ENCODE assay signal across 8 cellular contexts in the genomic region with DNA sequence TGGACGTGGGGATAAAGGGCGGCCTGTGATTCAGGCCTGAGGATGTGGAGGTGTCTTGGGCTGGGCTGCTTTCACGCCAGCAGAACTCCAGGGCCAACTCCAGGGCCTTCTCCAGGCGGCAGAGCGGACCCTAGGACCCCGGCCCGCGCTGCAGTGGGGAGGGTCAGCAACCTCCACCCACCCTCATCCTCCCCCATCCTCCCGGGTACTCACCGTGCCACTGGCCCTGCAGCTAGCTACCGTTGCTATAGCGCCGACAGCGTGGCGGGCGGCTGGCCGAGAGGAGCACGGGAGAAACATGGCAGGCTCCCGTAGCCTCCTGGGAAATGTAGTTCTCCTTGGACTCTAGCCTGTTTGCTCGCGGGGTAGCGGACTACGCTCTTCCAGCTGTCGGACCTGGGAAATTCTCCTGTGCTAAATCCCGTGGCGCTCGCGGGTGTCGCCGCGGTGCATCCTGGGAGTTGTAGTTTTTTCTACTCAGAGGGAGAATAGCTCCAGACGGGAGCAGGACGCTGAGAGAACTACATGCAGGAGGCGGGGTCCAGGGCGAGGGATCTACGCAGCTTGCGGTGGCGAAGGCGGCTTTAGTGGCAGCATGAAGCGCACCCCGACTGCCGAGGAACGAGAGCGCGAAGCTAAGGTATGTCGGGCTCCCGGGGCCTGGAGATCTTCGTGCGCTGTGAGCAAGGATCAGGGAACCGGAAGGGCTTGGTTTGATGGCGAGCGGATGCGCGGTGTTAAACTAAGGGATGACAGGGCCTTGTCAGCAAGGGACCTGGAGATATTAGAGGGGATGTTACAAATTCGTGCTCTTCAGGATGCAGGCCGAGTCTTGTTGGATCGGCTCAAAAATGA. TPM values are rescaled to one million over a fixed set of nuclear protein-coding genes. Genes with fewer than 3 reads are reported as not detected.
DNase-seq lines count a peak whose midpoint lies in the region; ATAC-seq and TF ChIP-seq lines count a peak whose summit lies in the region.

A gene (plus strand): TSS at position 567 of the 855 bp plus-strand sequence.
A gene (minus strand): TSS at position 270 of the 855 bp plus-strand sequence. CDS start 3,136 bp downstream, outside the sequence.

- no peaks in the 10 kb centered on the region for H3K9me3 Mint-ChIP-seq in naive thymus-derived CD8-positive, alpha-beta T cell

- POLR2A ChIA-PET in naive thymus-derived CD8-positive, alpha-beta T cell (lab: Charles Lee), result interaction anchor here (0.6 to 1.8 kb wide), 6 partner anchors 13 to 269 kb away, joined by 3 to 8 read pairs (median 4); a partner anchor contains a TSS

- peaks cover 0 to 9% (median 6%) of the 10 kb centered on the region in 3 donors for H3K36me3 Mint-ChIP-seq in naive thymus-derived CD8-positive, alpha-beta T cell

- H3K4me3 Mint-ChIP-seq in naive thymus-derived CD8-positive, alpha-beta T cell, result peak within 1 kb of the TSS; percentile 96 to 100 (median 98)

- TF ChIP-seq CTCF in DND-41 (IDR thresholded peaks at IDR 0.05; ENCODE audit: borderline replicate concordance, extremely low read depth, low read length, poor library complexity, severe bottlenecking) (peak; percentile 19), fibroblast of mammary gland (conservative IDR thresholded peaks at IDR 0.05; ENCODE audit: control insufficient read depth, insufficient read depth, low read depth, low read length) (no peak)

- H4K20me1 ChIP-seq in DND-41 (ENCODE audit: insufficient read depth, low read length) (no peaks in the 10 kb centered on the region), Karpas-422 (ENCODE audit: insufficient read depth, low read depth, low read length) (no peaks in the 10 kb centered on the region)

- H3K27me3 ChIP-seq in DND-41 (ENCODE audit: insufficient read depth, low read length, poor library complexity) (no peaks in the 10 kb centered on the region), Karpas-422 (ENCODE audit: low read length) (no peaks in the 10 kb centered on the region)

- peak; percentile 99 for DNase-seq in DND-41
- DNase-seq in Karpas-422, result peak; percentile 99
- peak; percentile 95 for DNase-seq in RKO (ENCODE audit: low spot score)
- peak; percentile 93 to 94 for DNase-seq in activated T-helper 1 cell treated with anti-CD3 and anti-CD28 coated beads, Interleukin-2, amount 50 U/mL, for 16 hours (ENCODE audit: low read depth in 1 of 2, low spot score in 1 of 2)
- DNase-seq in fibroblast of mammary gland (ENCODE audit: low read depth), result peak; percentile 99
- peak; percentile 87 to 98 (median 94) for DNase-seq in naive thymus-derived CD8-positive, alpha-beta T cell
- peak; percentile 89 to 96 (median 94) for DNase-seq in stimulated activated naive CD4-positive, alpha-beta T cell (lab: John Stamatoyannopoulos, UW)

- no peaks in the 10 kb centered on the region for H3K9me2 ChIP-seq in Karpas-422 (replicated peaks; ENCODE audit: insufficient read depth, low read length)

- peak within 1 kb of the TSS; percentile 76 for H3K4me2 ChIP-seq in DND-41 (ENCODE audit: insufficient read depth, low read length)
- peak within 1 kb of the TSS; percentile 67 for H3K4me2 ChIP-seq in Karpas-422 (ENCODE audit: low read depth, low read length, poor library complexity, severe bottlenecking)

- H3K27ac ChIP-seq in DND-41 (ENCODE audit: low read length) (peak within 1 kb of the TSS; percentile 73), Karpas-422 (ENCODE audit: low read length) (peak within 1 kb of the TSS; percentile 69)

- peak within 1 kb of the TSS; percentile 61 for H3K9ac ChIP-seq in DND-41 (ENCODE audit: low read depth, low read length)
- peak within 1 kb of the TSS; percentile 78 for H3K9ac ChIP-seq in Karpas-422 (ENCODE audit: low read length)

- H2AFZ ChIP-seq in DND-41 (ENCODE audit: low read depth, low read length) (peak within 1 kb of the TSS; percentile 93), Karpas-422 (ENCODE audit: low read length) (peak within 1 kb of the TSS; percentile 47; the same call in 1 of the 2 replicates)

- H3K27ac Mint-ChIP-seq in naive thymus-derived CD8-positive, alpha-beta T cell, result peak within 1 kb of the TSS; percentile 94 to 97 (median 97)

- H3K27me3 Mint-ChIP-seq in naive thymus-derived CD8-positive, alpha-beta T cell, result no peaks in the 10 kb centered on the region

- H3K36me3 ChIP-seq in DND-41 (ENCODE audit: insufficient read depth, low read length) (peaks cover 15% of the 10 kb centered on the region; the same call in 1 of the 2 replicates), Karpas-422 (ENCODE audit: insufficient read depth, low read length) (peaks cover 47% of the 10 kb centered on the region)

- H3K4me1 Mint-ChIP-seq in naive thymus-derived CD8-positive, alpha-beta T cell, result peaks cover 18 to 46% (median 43%) of the 10 kb centered on the region in 4 donors

- ATAC-seq in DND-41 (ENCODE audit: insufficient read depth, low read depth) (peak; percentile 97), GM21825 (IDR thresholded peaks at IDR 0.05; ENCODE audit: unreplicated experiment) (peak; percentile 99)
- peak; percentile 91 to 95 for ATAC-seq in naive thymus-derived CD8-positive, alpha-beta T cell

- H3K4me3 ChIP-seq in DND-41 (ENCODE audit: low read depth in 1 of 2, low read length in 2 of 2) (peak within 1 kb of the TSS; percentile 75 to 90), Karpas-422 (ENCODE audit: low read length) (peak within 1 kb of the TSS; percentile 68), fibroblast of mammary gland (ENCODE audit: control insufficient read depth, low read depth, low read length) (peak within 1 kb of the TSS; percentile 66)

- H3K79me2 ChIP-seq in DND-41 (ENCODE audit: insufficient read depth, low read length) (peaks cover 62% of the 10 kb centered on the region), Karpas-422 (ENCODE audit: low read length) (peaks cover 79% of the 10 kb centered on the region)

- peaks cover 36% of the 10 kb centered on the region for H3K4me1 ChIP-seq in DND-41 (ENCODE audit: insufficient read depth, low read length)
- peaks cover 60% of the 10 kb centered on the region for H3K4me1 ChIP-seq in Karpas-422 (ENCODE audit: low read length)

- no peaks in the 10 kb centered on the region for H3K9me3 ChIP-seq in DND-41 (ENCODE audit: insufficient read depth, low read length, severe bottlenecking)
- H3K9me3 ChIP-seq in Karpas-422 (ENCODE audit: low read length), result 0 out of 2 replicates have a peak, but pooled peaks cover 2% of the 10 kb centered on the region

RNA-seq across cellular contexts. Expression of the first gene that starts in this region (rescaled TPM):
- 101 and 125 TPM in 2 replicates for total RNA-seq in Karpas-422 (2014; rRNA removed; shearing (Covaris generic); ENCODE audit: low replicate concordance)
- 10 to 100 TPM; 51.2 to 59.5 TPM for total RNA-seq in naive thymus-derived CD8-positive, alpha-beta T cell
- polyA plus RNA-seq in naive thymus-derived CD8-positive, alpha-beta T cell, result 10 to 100 TPM; 70.2 to 91.9 (median 87.8) TPM

RNA-seq across cellular contexts. Expression of the second gene that starts in this region (rescaled TPM):
- 19.1 and 25.1 TPM in 2 replicates for total RNA-seq in Karpas-422 (2014; rRNA removed; shearing (Covaris generic); ENCODE audit: low replicate concordance)
- total RNA-seq in naive thymus-derived CD8-positive, alpha-beta T cell, result 1 to 10 TPM; 5.0 to 5.3 TPM
- 1 to 10 TPM; 2.5 to 3.9 (median 2.9) TPM for polyA plus RNA-seq in naive thymus-derived CD8-positive, alpha-beta T cell

Comparison
In these comparisons a context has a peak if more than half of its experiments do, and no peak if none do; other contexts are left out.
1. Peak in every context shown above with its lines: DNase-seq, ATAC-seq, H3K4me3 ChIP-seq and H3K27ac ChIP-seq.